In genomic region chr7:50056131-50056530, GRCh38 we compare ENCODE assay signal across 28 cellular contexts. TPM values are rescaled to one million over a fixed set of nuclear protein-coding genes. Genes with fewer than 3 reads are reported as not detected.
"Had no signal": no experiment of that assay in that cellular context is flagged by ENCODE, and none has a peak within 500 bp of the region (broad histone marks: within the 10 kb centered on the region; RNA-seq: fewer than 3 reads in every experiment).

No MANE protein-coding gene starts in this region.

- H3K27ac ChIP-seq: adrenal gland, ascending aorta, brain microvascular endothelial cell, foreskin keratinocyte, neutrophil, ovary, psoas muscle, right atrium auricular region, upper lobe of left lung, WERI-Rb-1 had no signal

- DNase-seq: activated CD4-positive, CD25-positive, alpha-beta regulatory T cell treated with anti-CD3 and anti-CD28 coated beads, Interleukin-2, amount 50 U/mL, for 72 hours; activated T-cell treated with anti-CD3 and anti-CD28 coated beads, Interleukin-2, amount 50 U/mL, for 24 hours; adrenal gland; brain microvascular endothelial cell; effector memory CD4-positive, alpha-beta T cell; foreskin keratinocyte; left colon; mesenchymal stem cell; ovary; psoas muscle; stimulated activated CD4-positive, alpha-beta T cell treated with anti-CD3 and anti-CD28 coated beads, Interleukin-4, amount 100 ng/mL, for 4 hours; stimulated activated naive CD8-positive, alpha-beta T cell treated with anti-CD3 and anti-CD28 coated beads, Interleukin-15, Interleukin-2, amounts not matched to agents 100 U/mL and 50 U/mL, for 24 hours; upper lobe of left lung; WERI-Rb-1 had no signal

- ATAC-seq: activated naive CD4-positive, alpha-beta T cell treated with anti-CD3 and anti-CD28 coated beads, Interleukin-2, amount 50 U/mL, for 72 hours; activated T-helper 17 cell treated with anti-CD3 and anti-CD28 coated beads, Interleukin-2, amount 50 U/mL, for 72 hours; foreskin keratinocyte; left colon; psoas muscle; stimulated activated naive CD8-positive, alpha-beta T cell treated with anti-CD3 and anti-CD28 coated beads, Interleukin-15, Interleukin-2, amounts not matched to agents 100 U/mL and 50 U/mL, for 24 hours had no signal

- H3K4me1 ChIP-seq: adrenal gland, ascending aorta, foreskin keratinocyte, psoas muscle, right atrium auricular region, upper lobe of left lung had no signal

- H3K9me3 ChIP-seq: adrenal gland, ascending aorta, neutrophil, ovary, psoas muscle, right atrium auricular region, upper lobe of left lung had no signal

- H3K36me3 ChIP-seq: adrenal gland, ascending aorta, brain microvascular endothelial cell, neutrophil, ovary, right atrium auricular region, upper lobe of left lung, WERI-Rb-1 had no signal

- H3K27me3 ChIP-seq: adrenal gland, ascending aorta, brain microvascular endothelial cell, foreskin keratinocyte, ovary, right atrium auricular region, upper lobe of left lung had no signal

- H3K4me3 ChIP-seq: adrenal gland, ascending aorta, ovary, psoas muscle, right atrium auricular region, upper lobe of left lung had no signal

- FAIRE-seq: colon, keratinocyte, TTC549 had no signal

RNA-seq across cellular contexts. Expression of gene ZPBP, which starts 36.9 kb away (rescaled TPM):
- total RNA-seq: activated naive CD4-positive, alpha-beta T cell treated with anti-CD3 and anti-CD28 coated beads, Interleukin-2, amount 50 U/mL, for 72 hours; activated T-helper 17 cell treated with anti-CD3 and anti-CD28 coated beads, Interleukin-2, amount 50 U/mL, for 72 hours; adrenal gland; ascending aorta; dermis microvascular lymphatic vessel endothelial cell; foreskin keratinocyte; glomerular endothelial cell; left colon; mononuclear cell; myocyte; psoas muscle; right atrium auricular region; subcutaneous adipose tissue had no signal
- polyA plus RNA-seq: adrenal gland, esophagus, foreskin keratinocyte, keratinocyte, psoas muscle had no signal
